Comparison of ENCODE assay signal across 12 cellular contexts in genomic region chr15:95864467-95864886, GRCh38.
DNase-seq lines count a peak whose midpoint lies in the region; ATAC-seq, FAIRE-seq and TF ChIP-seq lines count a peak whose summit lies in the region.
"Had no signal": no experiment of that assay in that cellular context is flagged by ENCODE, and none has a peak within 500 bp of the region (broad histone marks: within the 10 kb centered on the region; RNA-seq: fewer than 3 reads in every experiment).

No MANE protein-coding gene starts in this region.

- H3K27me3 Mint-ChIP-seq in activated T-helper 2 cell treated with anti-CD3 and anti-CD28 coated beads, Interferon-gamma antibody, Interleukin-2, Interleukin-4, amounts not matched to agents 10 μg/mL and 5 μg/mL and 100 μg/mL, durations not matched to agents 14 hours and 24 hours and 36 hours (ENCODE audit: low read depth): peaks cover 42% of the 10 kb centered on the region

- intact Hi-C loops in GM12878 (cut with micrococcal nuclease; ENCODE audit: unreplicated experiment): loop anchor here (1.0 to 5.0 kb wide), 2 partner anchors 65 to 463 kb away; no protein-coding TSS in a partner anchor
- intact Hi-C loops in activated T-helper 2 cell treated with anti-CD3 and anti-CD28 coated beads, Interferon-gamma antibody, Interleukin-2, Interleukin-4, amounts not matched to agents 10 μg/mL and 5 μg/mL and 100 μg/mL, durations not matched to agents 14 hours and 24 hours and 36 hours (cut with micrococcal nuclease): no loop called here

- peaks cover 37% of the 10 kb centered on the region for H3K4me1 Mint-ChIP-seq in activated T-helper 2 cell treated with anti-CD3 and anti-CD28 coated beads, Interferon-gamma antibody, Interleukin-2, Interleukin-4, amounts not matched to agents 10 μg/mL and 5 μg/mL and 100 μg/mL, durations not matched to agents 14 hours and 24 hours and 36 hours (ENCODE audit: low read depth)

- H3K9ac ChIP-seq in GM12878 (ENCODE audit: control insufficient read depth, insufficient read depth, low read length): no peak overlapping the region

- SMC1A ChIA-PET in GM12878 (lab: Charles Lee; ENCODE audit: uncharacterized antibody, unreplicated experiment): interaction anchor here (0.6 to 2.2 kb wide), 23 partner anchors 9 to 462 kb away, joined by 3 to 10 read pairs (median 4); no protein-coding TSS in a partner anchor

- TF ChIP-seq CTCF in GM12878 (IDR thresholded peaks at IDR 0.05 in 2 of 3, conservative IDR thresholded peaks at IDR 0.05 in 1 of 3; ENCODE audit: control insufficient read depth in 2 of 3, extremely low read depth in 1 of 3, insufficient read depth in 1 of 3, low read depth in 3 of 3, low read length in 3 of 3) (no peak), tibial nerve (IDR thresholded peaks at IDR 0.05) (no peak)

- no peaks in the 10 kb centered on the region for H3K36me3 Mint-ChIP-seq in activated T-helper 2 cell treated with anti-CD3 and anti-CD28 coated beads, Interferon-gamma antibody, Interleukin-2, Interleukin-4, amounts not matched to agents 10 μg/mL and 5 μg/mL and 100 μg/mL, durations not matched to agents 14 hours and 24 hours and 36 hours (ENCODE audit: low read depth)

- no peak overlapping the region for H2AFZ ChIP-seq in GM12878 (ENCODE audit: control insufficient read depth, low read depth, low read length)

- no peak for TF ChIP-seq POLR2A in GM18505 (IDR thresholded peaks at IDR 0.05; ENCODE audit: borderline replicate concordance, extremely low read depth, insufficient read depth, insufficient read length)
- no peak for TF ChIP-seq POLR2A in GM12878 (IDR thresholded peaks at IDR 0.05; ENCODE audit: low read depth, low read length)
- no peak for TF ChIP-seq POLR2A in tibial nerve (IDR thresholded peaks at IDR 0.05)

- H3K79me2 ChIP-seq in GM12878 (ENCODE audit: control insufficient read depth, insufficient read depth, low read length): no peaks in the 10 kb centered on the region

- H3K4me1 ChIP-seq in GM12878 (ENCODE audit: control insufficient read depth, insufficient read depth, low read length): peaks cover 6% of the 10 kb centered on the region; the same call in 1 of the 2 replicates
- peaks cover 0 to 21% (median 3%) of the 10 kb centered on the region in 4 donors for H3K4me1 ChIP-seq in tibial nerve
- H3K4me1 ChIP-seq: uterus had no signal

- H3K9me3 ChIP-seq in GM12878 (replicated peaks; ENCODE audit: control insufficient read depth, insufficient read depth, low read length): no peaks in the 10 kb centered on the region; the same call in 2 of the 3 replicates
- H3K9me3 ChIP-seq in tibial nerve: no peaks in the 10 kb centered on the region
- H3K9me3 ChIP-seq: uterus had no signal

- no peak for TF ChIP-seq RAD21 in GM12878 (IDR thresholded peaks at IDR 0.05; ENCODE audit: insufficient read depth, low read depth, low read length)

- H3K4me2 ChIP-seq in GM12878 (ENCODE audit: control insufficient read depth, insufficient read depth): no peak overlapping the region

- H3K27ac Mint-ChIP-seq in activated T-helper 2 cell treated with anti-CD3 and anti-CD28 coated beads, Interferon-gamma antibody, Interleukin-2, Interleukin-4, amounts not matched to agents 10 μg/mL and 5 μg/mL and 100 μg/mL, durations not matched to agents 14 hours and 24 hours and 36 hours: no peak overlapping the region
- H3K27ac Mint-ChIP-seq: activated T-helper 1 cell treated with anti-CD3 and anti-CD28 coated beads, Interleukin-12 subunit alpha, Interleukin-12 subunit beta, Interleukin-2, Interleukin-4 antibody, amounts not matched to agents 30 ng/mL and 10 ng/mL and 1 ng/mL, durations not matched to agents 14 hours and 24 hours and 36 hours had no signal

- no peak overlapping the region for H3K4me3 ChIP-seq in GM12878
- H3K4me3 ChIP-seq in tibial nerve: no peak overlapping the region
- H3K4me3 ChIP-seq: uterus had no signal

- H3K36me3 ChIP-seq in GM12878 (ENCODE audit: control insufficient read depth in 2 of 2, insufficient read depth in 2 of 2, low read length in 1 of 2) (no peaks in the 10 kb centered on the region), tibial nerve (no peaks in the 10 kb centered on the region)
- H3K36me3 ChIP-seq: uterus had no signal

- RAD21 ChIA-PET in GM12878 (lab: Charles Lee; ENCODE audit: unreplicated experiment): interaction anchor here (0.6 to 1.6 kb wide), 16 partner anchors 9 to 604 kb away, joined by 3 to 10 read pairs (median 4); no protein-coding TSS in a partner anchor

- CTCF ChIA-PET in GM12878 (lab: Yijun Ruan, JAX): interaction anchor here (0.7 to 2.0 kb wide), 4 partner anchors 26 to 107 kb away, joined by 3 to 6 read pairs (median 4); no protein-coding TSS in a partner anchor

- H3K27ac ChIP-seq in GM12878 (ENCODE audit: control insufficient read depth, insufficient read depth): no peak overlapping the region
- no peak overlapping the region for H3K27ac ChIP-seq in tibial nerve
- H3K27ac ChIP-seq: uterus had no signal

- peak; percentile 74 for ATAC-seq in GM18505 (IDR thresholded peaks at IDR 0.05; ENCODE audit: unreplicated experiment)
- ATAC-seq in GM21381 (IDR thresholded peaks at IDR 0.05; ENCODE audit: unreplicated experiment): peak; percentile 70
- ATAC-seq in HG03159 (IDR thresholded peaks at IDR 0.05; ENCODE audit: unreplicated experiment): peak; percentile 75
- ATAC-seq in GM12878: peak; percentile 95

- POLR2A ChIA-PET in GM12878 (lab: Charles Lee): interaction anchor here (1.7 kb wide), 1 partner anchor 26 kb away, joined by 4 read pairs; no protein-coding TSS in a partner anchor

- DNase-seq in GM12878 (ENCODE audit: low read depth, low spot score): peak; percentile 73
- no peak for DNase-seq in LoVo (ENCODE audit: low spot score)
- no peak for DNase-seq in Ammon's horn (ENCODE audit: low spot score)
- no peak for DNase-seq in activated T-helper 2 cell treated with anti-CD3 and anti-CD28 coated beads, Interferon-gamma antibody, Interleukin-2, Interleukin-4, amounts not matched to agents 10 μg/mL and 5 μg/mL and 100 μg/mL, durations not matched to agents 14 hours and 24 hours and 36 hours (ENCODE audit: low spot score)
- DNase-seq in tibial nerve (ENCODE audit: low spot score in 2 of 2): no peak
- DNase-seq: SIG-M5 had no signal

- TF ChIP-seq EP300 in GM12878 (IDR thresholded peaks at IDR 0.05; ENCODE audit: borderline replicate concordance in 1 of 2, control insufficient read depth in 1 of 2, low read depth in 2 of 2, low read length in 2 of 2): peak; percentile 85 to 96
- no peak for TF ChIP-seq EP300 in tibial nerve (IDR thresholded peaks at IDR 0.05)

- in situ Hi-C loops in GM12878 (cut with MboI): no loop called here

- FAIRE-seq in GM12878 (lab: Jason Lieb, UNC): no peak
- FAIRE-seq: H54 had no signal

- H4K20me1 ChIP-seq in GM12878 (ENCODE audit: control insufficient read depth, insufficient read depth): no peaks in the 10 kb centered on the region

- H3K27me3 ChIP-seq in GM12878 (replicated peaks in 1 of 2; ENCODE audit: control insufficient read depth in 2 of 2, insufficient read depth in 2 of 2, low read length in 1 of 2) (no peaks in the 10 kb centered on the region), tibial nerve (no peaks in the 10 kb centered on the region)
- H3K27me3 ChIP-seq: uterus had no signal

- 0% methylated on average over 3 of the region's 3 CpGs for WGBS in GM12878 (ENCODE audit: insufficient coverage, insufficient replicate concordance, low lambda C conversion rate, missing lambda C conversion rate)
- WGBS in tibial nerve, 2 donors: 95 to 100% methylated on average over 3 of the region's 3 CpGs

- H3K4me3 Mint-ChIP-seq in activated T-helper 2 cell treated with anti-CD3 and anti-CD28 coated beads, Interferon-gamma antibody, Interleukin-2, Interleukin-4, amounts not matched to agents 10 μg/mL and 5 μg/mL and 100 μg/mL, durations not matched to agents 14 hours and 24 hours and 36 hours (ENCODE audit: low read depth): no peak overlapping the region
- H3K4me3 Mint-ChIP-seq: activated T-helper 1 cell treated with anti-CD3 and anti-CD28 coated beads, Interleukin-12 subunit alpha, Interleukin-12 subunit beta, Interleukin-2, Interleukin-4 antibody, amounts not matched to agents 30 ng/mL and 10 ng/mL and 1 ng/mL, durations not matched to agents 14 hours and 24 hours and 36 hours had no signal

- no TSS peak for BruUV-seq in GM12878 (replicated peaks; lab: Mats Ljungman, UMichigan)

- no peaks in the 10 kb centered on the region for H3K9me3 Mint-ChIP-seq in activated T-helper 2 cell treated with anti-CD3 and anti-CD28 coated beads, Interferon-gamma antibody, Interleukin-2, Interleukin-4, amounts not matched to agents 10 μg/mL and 5 μg/mL and 100 μg/mL, durations not matched to agents 14 hours and 24 hours and 36 hours
- H3K9me3 Mint-ChIP-seq: activated T-helper 1 cell treated with anti-CD3 and anti-CD28 coated beads, Interleukin-12 subunit alpha, Interleukin-12 subunit beta, Interleukin-2, Interleukin-4 antibody, amounts not matched to agents 30 ng/mL and 10 ng/mL and 1 ng/mL, durations not matched to agents 14 hours and 24 hours and 36 hours had no signal

TF ChIP-seq in GM12878, 131 proteins besides CTCF, POLR2A, EP300 and RAD21 (continues in another document):
- TF ChIP-seq, protein P1, sequence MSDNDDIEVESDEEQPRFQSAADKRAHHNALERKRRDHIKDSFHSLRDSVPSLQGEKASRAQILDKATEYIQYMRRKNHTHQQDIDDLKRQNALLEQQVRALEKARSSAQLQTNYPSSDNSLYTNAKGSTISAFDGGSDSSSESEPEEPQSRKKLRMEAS (IDR thresholded peaks at IDR 0.05; ENCODE audit: low read depth, low read length): peak; percentile 62; the same call in 1 of the 2 replicates
- TF ChIP-seq ZNF384 (IDR thresholded peaks at IDR 0.05; ENCODE audit: borderline replicate concordance, low read depth, low read length): peak; percentile 74
- no peak for TF ChIP-seq ETV6 (conservative IDR thresholded peaks at IDR 0.05 in 1 of 2, IDR thresholded peaks at IDR 0.05 in 1 of 2; ENCODE audit: borderline replicate concordance in 1 of 2, low read depth in 1 of 2)
- TF ChIP-seq NKRF (conservative IDR thresholded peaks at IDR 0.05): 0 out of 2 replicates have a peak, but pooled peaks have one; percentile 15
- peak; percentile 83 for TF ChIP-seq MEF2B (IDR thresholded peaks at IDR 0.05; ENCODE audit: partially characterized antibody, poor library complexity, severe bottlenecking)
